In genomic region chr16:13291934-13292333, GRCh38 we compare ENCODE assay signal across 1 cellular context.
TF ChIP-seq lines count a peak whose summit lies in the region.

No MANE protein-coding gene starts in this region.

TF ChIP-seq in WTC11, 78 proteins besides CTCF, POLR2A, EP300 and RAD21 (continued from another document):
- TF ChIP-seq ZNF281 (CRISPR knock-in tag; IDR thresholded peaks at IDR 0.05): no peak
- no peak for TF ChIP-seq ZNF416 (CRISPR knock-in tag; IDR thresholded peaks at IDR 0.05)
- TF ChIP-seq SMAD3 (CRISPR knock-in tag; IDR thresholded peaks at IDR 0.05; ENCODE audit: borderline replicate concordance): no peak
- no peak for TF ChIP-seq OVOL2 (CRISPR knock-in tag; IDR thresholded peaks at IDR 0.05; ENCODE audit: borderline replicate concordance)
- no peak for TF ChIP-seq ZBTB21 (CRISPR knock-in tag; IDR thresholded peaks at IDR 0.05; ENCODE audit: borderline replicate concordance)
- TF ChIP-seq ZNF423 (CRISPR knock-in tag; IDR thresholded peaks at IDR 0.05): no peak
TF ChIP-seq in WTC11: peak in this region for 0.
